Comparison of ENCODE assay signal across 12 cellular contexts in the genomic region with DNA sequence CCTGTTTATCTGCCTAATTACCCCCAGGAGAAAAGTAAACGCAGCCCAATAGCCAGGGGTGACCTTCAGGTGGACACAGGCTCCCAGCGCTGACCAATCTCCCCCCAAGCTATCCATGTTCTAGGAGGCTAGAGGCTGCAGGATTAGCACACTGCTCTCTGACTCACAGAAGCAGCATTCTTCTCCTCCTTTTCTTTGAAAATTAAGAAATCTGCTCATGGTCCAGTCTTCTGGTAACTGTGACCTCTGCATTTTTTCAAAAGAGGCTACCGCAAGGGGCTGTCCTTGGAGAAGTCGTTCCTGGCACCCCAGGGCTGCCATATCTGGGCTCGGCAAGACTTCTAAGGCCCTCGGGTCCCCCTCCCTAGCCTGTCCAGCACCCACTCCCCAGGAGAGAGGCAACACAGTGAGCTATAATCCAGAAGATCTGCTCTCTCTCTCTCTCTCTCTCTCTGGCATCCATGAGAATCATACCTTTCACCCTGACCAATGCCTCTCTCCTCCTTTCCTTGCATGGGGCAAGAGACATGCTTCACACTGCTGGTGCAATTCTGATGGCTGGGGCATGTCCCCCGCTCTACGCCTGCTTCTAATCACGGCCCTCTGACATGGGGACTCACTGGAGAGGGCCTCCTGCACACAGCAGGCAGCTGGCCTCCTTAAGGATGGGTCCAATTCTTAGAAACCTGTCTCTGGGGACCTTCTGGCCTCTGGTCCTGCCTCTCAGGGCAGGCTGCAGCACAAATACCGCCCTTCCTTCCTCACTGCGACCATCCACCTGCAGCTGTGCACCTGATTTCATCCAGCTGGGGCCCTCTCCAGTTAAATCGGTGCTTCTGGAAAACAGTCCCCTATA. TPM values are rescaled to one million over a fixed set of nuclear protein-coding genes. Genes with fewer than 3 reads are reported as not detected.
A peak's percentile ranks its signal among the peaks of the same experiment; 100 is the strongest.
DNase-seq lines count a peak whose midpoint lies in the region; ATAC-seq and TF ChIP-seq lines count a peak whose summit lies in the region.
"Had no signal": no experiment of that assay in that cellular context is flagged by ENCODE, and none has a peak within 500 bp of the region (broad histone marks: within the 10 kb centered on the region; RNA-seq: fewer than 3 reads in every experiment).

No MANE protein-coding gene starts in this region.

- peak overlapping the region; percentile 58 for H3K27ac Mint-ChIP-seq in activated T-cell treated with anti-CD3 and anti-CD28 coated beads, Interleukin-2, amount 50 U/mL, for 24 hours
- peak overlapping the region; percentile 14 for H3K27ac Mint-ChIP-seq in activated CD8-positive, alpha-beta T cell treated with anti-CD3 and anti-CD28 coated beads, Interleukin-2, amount 10 ng/mL, durations not matched to agents 7 days and 5 days
- peak overlapping the region; percentile 87 for H3K27ac Mint-ChIP-seq in stimulated activated effector memory CD8-positive, alpha-beta T cell treated with anti-CD3 and anti-CD28 coated beads, Interleukin-12 subunit alpha, Interleukin-12 subunit beta, amount 100 ng/mL, for 72 hours

- WGBS in transverse colon (ENCODE audit: low coverage in 1 of 2), 2 donors: 73% methylated on average over 12 of the region's 12 CpGs; no CpG with 5 or more reads in 1 of the 2 donors

- POLR2A ChIA-PET in activated CD8-positive, alpha-beta T cell treated with anti-CD3 and anti-CD28 coated beads, Interleukin-2, amount 10 ng/mL, durations not matched to agents 7 days and 5 days (lab: Charles Lee): interaction anchor here (1.7 kb wide), 1 partner anchor 10 kb away, joined by 7 read pairs; no protein-coding TSS in a partner anchor

- CTCF ChIA-PET in activated CD8-positive, alpha-beta T cell treated with anti-CD3 and anti-CD28 coated beads, Interleukin-2, amount 10 ng/mL, durations not matched to agents 7 days and 5 days (lab: Charles Lee): interaction anchor here (1.5 kb wide), 1 partner anchor 10 kb away, joined by 4 read pairs; no protein-coding TSS in a partner anchor

- peak; percentile 30 for ATAC-seq in activated CD8-positive, alpha-beta T cell treated with anti-CD3 and anti-CD28 coated beads, Interleukin-2, amount 10 ng/mL, durations not matched to agents 7 days and 5 days
- peak; percentile 17 for ATAC-seq in left ventricle myocardium superior
- ATAC-seq in stimulated activated effector memory CD8-positive, alpha-beta T cell treated with anti-CD3 and anti-CD28 coated beads, Interleukin-12 subunit alpha, Interleukin-12 subunit beta, amount 100 ng/mL, for 72 hours: no peak
- no peak for ATAC-seq in GM21360 (IDR thresholded peaks at IDR 0.05; ENCODE audit: unreplicated experiment)

- peaks cover 0 to 3% (median 0%) of the 10 kb centered on the region in 4 donors for H3K36me3 ChIP-seq in transverse colon

- H3K9me3 ChIP-seq in transverse colon: no peaks in the 10 kb centered on the region

- H3K27me3 Mint-ChIP-seq in activated T-cell treated with anti-CD3 and anti-CD28 coated beads, Interleukin-2, amount 50 U/mL, for 24 hours: no peaks in the 10 kb centered on the region
- H3K27me3 Mint-ChIP-seq in activated CD8-positive, alpha-beta T cell treated with anti-CD3 and anti-CD28 coated beads, Interleukin-2, amount 10 ng/mL, durations not matched to agents 7 days and 5 days (ENCODE audit: low read depth): no peaks in the 10 kb centered on the region

- intact Hi-C loops in left ventricle myocardium superior (cut with micrococcal nuclease) (no loop called here), transverse colon (cut with DNase I; ENCODE audit: low total_unique reads) (no loop called here)

- no peak for TF ChIP-seq EP300 in transverse colon (IDR thresholded peaks at IDR 0.05; ENCODE audit: low read depth)

- no peak for TF ChIP-seq POLR2A in transverse colon (IDR thresholded peaks at IDR 0.05)

- H3K36me3 Mint-ChIP-seq in activated T-cell treated with anti-CD3 and anti-CD28 coated beads, Interleukin-2, amount 50 U/mL, for 24 hours (ENCODE audit: low read depth): peaks cover 45% of the 10 kb centered on the region
- peaks cover 16% of the 10 kb centered on the region for H3K36me3 Mint-ChIP-seq in activated CD8-positive, alpha-beta T cell treated with anti-CD3 and anti-CD28 coated beads, Interleukin-2, amount 10 ng/mL, durations not matched to agents 7 days and 5 days (ENCODE audit: low read depth)
- peaks cover 71% of the 10 kb centered on the region for H3K36me3 Mint-ChIP-seq in stimulated activated effector memory CD8-positive, alpha-beta T cell treated with anti-CD3 and anti-CD28 coated beads, Interleukin-12 subunit alpha, Interleukin-12 subunit beta, amount 100 ng/mL, for 72 hours

- no peak overlapping the region for H3K27ac ChIP-seq in transverse colon
- H3K27ac ChIP-seq: epithelial cell of prostate had no signal

- H3K4me3 Mint-ChIP-seq in activated T-cell treated with anti-CD3 and anti-CD28 coated beads, Interleukin-2, amount 50 U/mL, for 24 hours: no peak overlapping the region
- H3K4me3 Mint-ChIP-seq in activated CD8-positive, alpha-beta T cell treated with anti-CD3 and anti-CD28 coated beads, Interleukin-2, amount 10 ng/mL, durations not matched to agents 7 days and 5 days: no peak overlapping the region
- no peak overlapping the region for H3K4me3 Mint-ChIP-seq in stimulated activated effector memory CD8-positive, alpha-beta T cell treated with anti-CD3 and anti-CD28 coated beads, Interleukin-12 subunit alpha, Interleukin-12 subunit beta, amount 100 ng/mL, for 72 hours

- H3K4me1 ChIP-seq in transverse colon: peaks cover 7 to 26% (median 13%) of the 10 kb centered on the region in 4 donors

- DNase-seq in activated T-cell treated with anti-CD3 and anti-CD28 coated beads, Interleukin-2, amount 50 U/mL, for 24 hours: no peak
- DNase-seq in activated T-cell treated with anti-CD3 and anti-CD28 coated beads, Interleukin-2, amount 50 U/mL, for 1 hour: no peak
- DNase-seq in activated CD8-positive, alpha-beta T cell treated with anti-CD3 and anti-CD28 coated beads, Interleukin-2, amount 10 ng/mL, durations not matched to agents 7 days and 5 days: no peak
- no peak for DNase-seq in left ventricle myocardium superior
- no peak for DNase-seq in stimulated activated effector memory CD8-positive, alpha-beta T cell treated with anti-CD3 and anti-CD28 coated beads, Interleukin-12 subunit alpha, Interleukin-12 subunit beta, amount 100 ng/mL, for 72 hours (ENCODE audit: low spot score in 2 of 2)
- DNase-seq in stimulated activated naive CD4-positive, alpha-beta T cell treated with Interleukin-2 at 50 U/mL for 16 hours (lab: John Stamatoyannopoulos, UW): no peak
- DNase-seq in transverse colon: no peak
- DNase-seq: kidney glomerular epithelial cell, NCI-H1048, retina had no signal

- no peak for TF ChIP-seq CTCF in transverse colon (IDR thresholded peaks at IDR 0.05)

- no peaks in the 10 kb centered on the region for H3K27me3 ChIP-seq in transverse colon

- in situ Hi-C loops in transverse colon (cut with MboI; ENCODE audit: low pct_ligation_motif_present in 1 of 4, low pct_unique_long_range_greater_than_20kb in 1 of 4, low sequenced_read_pairs in 3 of 4): no loop called here

- H3K4me1 Mint-ChIP-seq in activated T-cell treated with anti-CD3 and anti-CD28 coated beads, Interleukin-2, amount 50 U/mL, for 24 hours (ENCODE audit: low read depth): peaks cover 70% of the 10 kb centered on the region
- H3K4me1 Mint-ChIP-seq in activated CD8-positive, alpha-beta T cell treated with anti-CD3 and anti-CD28 coated beads, Interleukin-2, amount 10 ng/mL, durations not matched to agents 7 days and 5 days (ENCODE audit: low read depth): peaks cover 14% of the 10 kb centered on the region
- H3K4me1 Mint-ChIP-seq in stimulated activated effector memory CD8-positive, alpha-beta T cell treated with anti-CD3 and anti-CD28 coated beads, Interleukin-12 subunit alpha, Interleukin-12 subunit beta, amount 100 ng/mL, for 72 hours: peaks cover 56% of the 10 kb centered on the region

- H3K9me3 Mint-ChIP-seq in activated T-cell treated with anti-CD3 and anti-CD28 coated beads, Interleukin-2, amount 50 U/mL, for 24 hours: no peaks in the 10 kb centered on the region
- no peaks in the 10 kb centered on the region for H3K9me3 Mint-ChIP-seq in activated CD8-positive, alpha-beta T cell treated with anti-CD3 and anti-CD28 coated beads, Interleukin-2, amount 10 ng/mL, durations not matched to agents 7 days and 5 days (ENCODE audit: insufficient read depth)
- no peaks in the 10 kb centered on the region for H3K9me3 Mint-ChIP-seq in stimulated activated effector memory CD8-positive, alpha-beta T cell treated with anti-CD3 and anti-CD28 coated beads, Interleukin-12 subunit alpha, Interleukin-12 subunit beta, amount 100 ng/mL, for 72 hours

- H3K4me3 ChIP-seq in transverse colon: no peak overlapping the region

RNA-seq across cellular contexts. Expression of a gene that starts 27.3 kb away (rescaled TPM):
- 100 to 1,000 TPM; 249 to 277 TPM for total RNA-seq in activated CD8-positive, alpha-beta T cell treated with anti-CD3 and anti-CD28 coated beads, Interleukin-2, amount 10 ng/mL, durations not matched to agents 7 days and 5 days
- total RNA-seq in left ventricle myocardium superior: 405 TPM
- total RNA-seq in transverse colon: 100 to 1,000 TPM; 134 to 247 (median 219) TPM

RNA-seq across cellular contexts. Expression of a gene that starts 45.5 kb away (rescaled TPM):
- not detected for total RNA-seq in activated CD8-positive, alpha-beta T cell treated with anti-CD3 and anti-CD28 coated beads, Interleukin-2, amount 10 ng/mL, durations not matched to agents 7 days and 5 days
- total RNA-seq in left ventricle myocardium superior: 23.2 TPM
- total RNA-seq in transverse colon: 1 to 10 TPM in 3 of 4 donors, not detected in 1; 1.7 to 6.6 (median 5.7) TPM

Comparison
In these comparisons a context has a peak if more than half of its experiments do, and no peak if none do; other contexts are left out.
1. H3K27ac Mint-ChIP-seq: peak in every context shown above with its lines; median percentile 87 in stimulated activated effector memory CD8-positive, alpha-beta T cell treated with anti-CD3 and anti-CD28 coated beads, Interleukin-12 subunit alpha, Interleukin-12 subunit beta, amount 100 ng/mL, for 72 hours; 58 in activated T-cell treated with anti-CD3 and anti-CD28 coated beads, Interleukin-2, amount 50 U/mL, for 24 hours; 14 in activated CD8-positive, alpha-beta T cell treated with anti-CD3 and anti-CD28 coated beads, Interleukin-2, amount 10 ng/mL, durations not matched to agents 7 days and 5 days.
2. ATAC-seq: peak in activated CD8-positive, alpha-beta T cell treated with anti-CD3 and anti-CD28 coated beads, Interleukin-2, amount 10 ng/mL, durations not matched to agents 7 days and 5 days (single experiment) and left ventricle myocardium superior (single experiment); none in stimulated activated effector memory CD8-positive, alpha-beta T cell treated with anti-CD3 and anti-CD28 coated beads, Interleukin-12 subunit alpha, Interleukin-12 subunit beta, amount 100 ng/mL, for 72 hours (single experiment) and GM21360 (single experiment).